Comparison of ENCODE assay signal across 10 cellular contexts in genomic region chr10:88881922-88882645, GRCh38. TPM values are rescaled to one million over a fixed set of nuclear protein-coding genes. Genes with fewer than 3 reads are reported as not detected.
DNase-seq lines count a peak whose midpoint lies in the region; ATAC-seq and TF ChIP-seq lines count a peak whose summit lies in the region.
"Had no signal": no experiment of that assay in that cellular context is flagged by ENCODE, and none has a peak within 500 bp of the region (broad histone marks: within the 10 kb centered on the region; RNA-seq: fewer than 3 reads in every experiment).

No MANE protein-coding gene starts in this region.

- H3K36me3 ChIP-seq in transverse colon = no peaks in the 10 kb centered on the region
- no peaks in the 10 kb centered on the region for H3K36me3 ChIP-seq in upper lobe of left lung

- no peaks in the 10 kb centered on the region for H3K9me3 ChIP-seq in transverse colon
- H3K9me3 ChIP-seq in upper lobe of left lung = no peaks in the 10 kb centered on the region

- TF ChIP-seq EP300 in transverse colon (IDR thresholded peaks at IDR 0.05; ENCODE audit: low read depth) (no peak), upper lobe of left lung (IDR thresholded peaks at IDR 0.05) (no peak)

- H3K9me3 Mint-ChIP-seq in activated naive CD4-positive, alpha-beta T cell treated with anti-CD3 and anti-CD28 coated beads, Interleukin-2, amount 50 U/mL, for 24 hours = no peaks in the 10 kb centered on the region
- H3K9me3 Mint-ChIP-seq in activated B cell treated with CpG ODN at 0.5 μM for 24 hours = no peaks in the 10 kb centered on the region

- POLR2A ChIA-PET in activated B cell treated with CpG ODN at 0.5 μM for 24 hours (lab: Charles Lee) = interaction anchor here (0.9 to 13.3 kb wide), 8 partner anchors 11 to 446 kb away, joined by 3 to 294 read pairs (median 10); partner anchors contain the start of genes FAS, IFIT3 and LIPA

- peaks cover 9% of the 10 kb centered on the region for H3K36me3 Mint-ChIP-seq in activated naive CD4-positive, alpha-beta T cell treated with anti-CD3 and anti-CD28 coated beads, Interleukin-2, amount 50 U/mL, for 24 hours
- peaks cover 14% of the 10 kb centered on the region for H3K36me3 Mint-ChIP-seq in activated B cell treated with CpG ODN at 0.5 μM for 24 hours (ENCODE audit: low read depth)

- H3K27me3 ChIP-seq in foreskin keratinocyte = no peaks in the 10 kb centered on the region
- no peaks in the 10 kb centered on the region for H3K27me3 ChIP-seq in transverse colon
- no peaks in the 10 kb centered on the region for H3K27me3 ChIP-seq in upper lobe of left lung

- no peaks in the 10 kb centered on the region for H3K27me3 Mint-ChIP-seq in activated naive CD4-positive, alpha-beta T cell treated with anti-CD3 and anti-CD28 coated beads, Interleukin-2, amount 50 U/mL, for 24 hours
- H3K27me3 Mint-ChIP-seq in activated B cell treated with CpG ODN at 0.5 μM for 24 hours = no peaks in the 10 kb centered on the region

- peak overlapping the region; percentile 94 for H3K4me3 Mint-ChIP-seq in activated naive CD4-positive, alpha-beta T cell treated with anti-CD3 and anti-CD28 coated beads, Interleukin-2, amount 50 U/mL, for 24 hours
- H3K4me3 Mint-ChIP-seq in activated B cell treated with CpG ODN at 0.5 μM for 24 hours = peak overlapping the region; percentile 96

- ATAC-seq in activated B cell treated with CpG ODN at 0.5 μM for 24 hours (ENCODE audit: low read depth) (no peak), foreskin keratinocyte (no peak), upper lobe of left lung (ENCODE audit: low FRiP score in 2 of 2) (no peak)

- H3K4me3 ChIP-seq in transverse colon (peak overlapping the region in 3 of 4 donors; percentile 62 to 72 (median 71)), upper lobe of left lung (peak overlapping the region in 1 of 4 donors; percentile 75)

- CTCF ChIA-PET in activated B cell treated with CpG ODN at 0.5 μM for 24 hours (lab: Charles Lee) = interaction anchor here (1.5 to 1.9 kb wide), 3 partner anchors 19 to 52 kb away, joined by 6 to 14 read pairs (median 8); no protein-coding TSS in a partner anchor

- WGBS in transverse colon (ENCODE audit: low coverage in 1 of 2), 2 donors = 28 to 33% methylated on average over 5 of the region's 5 CpGs
- WGBS in upper lobe of left lung, 2 donors = 65 to 68% methylated on average over 5 of the region's 5 CpGs

- TF ChIP-seq POLR2A in transverse colon (IDR thresholded peaks at IDR 0.05) (no peak), upper lobe of left lung (IDR thresholded peaks at IDR 0.05) (no peak)

- intact Hi-C loops in activated B cell treated with CpG ODN at 0.5 μM for 24 hours (cut with micrococcal nuclease) = loop anchor here (2.0 to 5.0 kb wide), 5 partner anchors 43 to 1020 kb away; partner anchors contain the start of genes FAS, KIF20B, KLLN and PTEN
- intact Hi-C loops in transverse colon (cut with DNase I; ENCODE audit: low total_unique reads) = no loop called here

- H3K27ac Mint-ChIP-seq in activated naive CD4-positive, alpha-beta T cell treated with anti-CD3 and anti-CD28 coated beads, Interleukin-2, amount 50 U/mL, for 24 hours = peak overlapping the region; percentile 59
- peak overlapping the region; percentile 99 for H3K27ac Mint-ChIP-seq in activated B cell treated with CpG ODN at 0.5 μM for 24 hours

- no peak for DNase-seq in activated naive CD4-positive, alpha-beta T cell (lab: John Stamatoyannopoulos, UW)
- DNase-seq in activated B cell treated with CpG ODN at 0.5 μM for 24 hours = no peak
- no peak for DNase-seq in foreskin keratinocyte
- no peak for DNase-seq in transverse colon
- DNase-seq in NCI-H446 (lab: John Stamatoyannopoulos, UW) = no peak
- DNase-seq in glomerular visceral epithelial cell (ENCODE audit: extremely low spot score) = no peak
- DNase-seq in upper lobe of left lung = no peak
- DNase-seq: activated CD8-positive, alpha-beta memory T cell treated with anti-CD3 and anti-CD28 coated beads, Interleukin-2, amount 50 U/mL, for 48 hours; NCI-H2029 had no signal

- in situ Hi-C loops in transverse colon (cut with MboI; ENCODE audit: low pct_ligation_motif_present in 1 of 4, low pct_unique_long_range_greater_than_20kb in 1 of 4, low sequenced_read_pairs in 3 of 4) = no loop called here

- TF ChIP-seq CTCF in activated B cell treated with CpG ODN at 0.5 μM for 24 hours (IDR thresholded peaks at IDR 0.05) (no peak), foreskin keratinocyte (conservative IDR thresholded peaks at IDR 0.05) (no peak), transverse colon (IDR thresholded peaks at IDR 0.05) (no peak), upper lobe of left lung (IDR thresholded peaks at IDR 0.05) (no peak)

- peaks cover 79% of the 10 kb centered on the region for H3K4me1 Mint-ChIP-seq in activated naive CD4-positive, alpha-beta T cell treated with anti-CD3 and anti-CD28 coated beads, Interleukin-2, amount 50 U/mL, for 24 hours
- peaks cover 67% of the 10 kb centered on the region for H3K4me1 Mint-ChIP-seq in activated B cell treated with CpG ODN at 0.5 μM for 24 hours

- H3K4me1 ChIP-seq in foreskin keratinocyte (peaks cover 20% of the 10 kb centered on the region), transverse colon (peaks cover 0 to 59% (median 28%) of the 10 kb centered on the region in 4 donors), upper lobe of left lung (peaks cover 11 to 30% (median 23%) of the 10 kb centered on the region in 4 donors)

- H3K27ac ChIP-seq in foreskin keratinocyte = peak overlapping the region; percentile 22
- H3K27ac ChIP-seq in transverse colon = peak overlapping the region; percentile 92 to 98 (median 96)
- peak overlapping the region in 2 of 4 donors; percentile 41 to 91 for H3K27ac ChIP-seq in upper lobe of left lung

RNA-seq across cellular contexts. Expression of gene STAMBPL1, which starts 2.0 kb away (rescaled TPM):
- total RNA-seq in activated B cell treated with CpG ODN at 0.5 μM for 24 hours (38.7 and 44.5 TPM in 2 replicates), foreskin keratinocyte (7.8 and 9.6 TPM in 2 replicates), transverse colon (100 to 1,000 TPM in 3 of 4 donors, 10 to 100 TPM in 1; 74.8 to 176 (median 134) TPM), upper lobe of left lung (10 to 100 TPM in 2 of 6 donors, 1 to 10 TPM in 4; 4.9 to 69.1 (median 7.0) TPM)
- polyA plus RNA-seq in foreskin keratinocyte = 4.6 and 6.8 TPM in 2 replicates

RNA-seq across cellular contexts. Expression of gene ANKRD22, which starts 30.4 kb away (rescaled TPM):
- total RNA-seq in activated B cell treated with CpG ODN at 0.5 μM for 24 hours (not detected in 2 replicates), foreskin keratinocyte (0.24 and 0.35 TPM in 2 replicates), transverse colon (10 to 100 TPM in 1 of 4 donors, 1 to 10 TPM in 2, not detected in 1; 3.0 to 12.2 (median 6.1) TPM), upper lobe of left lung (1 to 10 TPM in 2 of 6 donors, under 1 TPM in 2, not detected in 2; 0.30 to 1.9 (median 1.1) TPM)
- 0.18 and 0.23 TPM in 2 replicates for polyA plus RNA-seq in foreskin keratinocyte
